Comparison of ENCODE assay signal across 8 cellular contexts in genomic region chr2:61854435-61855177, GRCh38. TPM values are rescaled to one million over a fixed set of nuclear protein-coding genes. Genes with fewer than 3 reads are reported as not detected.
DNase-seq lines count a peak whose midpoint lies in the region; TF ChIP-seq lines count a peak whose summit lies in the region.

No MANE protein-coding gene starts in this region.

- H3K27me3 ChIP-seq in H7 (ENCODE audit: control insufficient read depth, insufficient read depth, low read length) (no peaks in the 10 kb centered on the region), Loucy (ENCODE audit: insufficient read depth, low read length, poor library complexity, severe bottlenecking) (no peaks in the 10 kb centered on the region), stomach (no peaks in the 10 kb centered on the region)

- H3K27ac ChIP-seq in stomach, result peak overlapping the region; percentile 86 to 96 (median 92)

- H3K27ac Mint-ChIP-seq in neural crest cell (ENCODE audit: unreplicated experiment), result peak overlapping the region; percentile 100

- H3K4me3 ChIP-seq in H7 (ENCODE audit: insufficient read depth, low read depth, low read length), result peak overlapping the region; percentile 85
- peak overlapping the region; percentile 89 for H3K4me3 ChIP-seq in Loucy (ENCODE audit: low read length, poor library complexity, severe bottlenecking)
- peak overlapping the region; percentile 69 to 96 for H3K4me3 ChIP-seq in foreskin fibroblast (ENCODE audit: low read depth in 1 of 2, low read length in 2 of 2)
- peak overlapping the region; percentile 67 to 91 (median 72) for H3K4me3 ChIP-seq in stomach

- H3K4me3 Mint-ChIP-seq in neural crest cell, result peak overlapping the region; percentile 94

- H3K4me2 ChIP-seq in Loucy (ENCODE audit: low read depth, low read length, poor library complexity, severe bottlenecking), result peak overlapping the region; percentile 86

- peaks cover 27% of the 10 kb centered on the region for H3K4me1 Mint-ChIP-seq in neural crest cell

- no peaks in the 10 kb centered on the region for H3K79me2 ChIP-seq in Loucy (ENCODE audit: insufficient read depth, low read length)

- no peaks in the 10 kb centered on the region for H3K9me3 Mint-ChIP-seq in neural crest cell

- H3K9me3 ChIP-seq in ES-I3 (ENCODE audit: control insufficient read depth, insufficient read depth, low read length) (no peaks in the 10 kb centered on the region), Loucy (ENCODE audit: insufficient read depth, low read depth, low read length) (no peaks in the 10 kb centered on the region), stomach (no peaks in the 10 kb centered on the region)

- peak overlapping the region; percentile 64 for H3K9ac ChIP-seq in ES-I3 (ENCODE audit: low read depth, low read length)
- peak overlapping the region; percentile 77 for H3K9ac ChIP-seq in Loucy (ENCODE audit: low read depth, low read length, poor library complexity, severe bottlenecking)

- H3K27me3 Mint-ChIP-seq in neural crest cell (ENCODE audit: low read depth), result no peaks in the 10 kb centered on the region

- peak; percentile 89 for TF ChIP-seq POLR2A in Raji (IDR thresholded peaks at IDR 0.05; ENCODE audit: insufficient read depth, low read depth, low read length)
- no peak for TF ChIP-seq POLR2A in stomach (IDR thresholded peaks at IDR 0.05)

- no peak for TF ChIP-seq CTCF in Loucy (conservative IDR thresholded peaks at IDR 0.05; ENCODE audit: low read length)
- no peak for TF ChIP-seq CTCF in foreskin fibroblast (IDR thresholded peaks at IDR 0.05; ENCODE audit: low read depth, low read length)
- peak; percentile 23 for TF ChIP-seq CTCF in neural crest cell (conservative IDR thresholded peaks at IDR 0.05)
- TF ChIP-seq CTCF in stomach (IDR thresholded peaks at IDR 0.05), result no peak

- peaks cover 4% of the 10 kb centered on the region for H3K36me3 Mint-ChIP-seq in neural crest cell (ENCODE audit: low read depth)

- H3K36me3 ChIP-seq in ES-I3 (ENCODE audit: insufficient read depth, low read length) (no peaks in the 10 kb centered on the region), H7 (replicated peaks; ENCODE audit: control insufficient read depth, insufficient read depth, low read length) (no peaks in the 10 kb centered on the region), Loucy (ENCODE audit: insufficient read depth, low read length) (no peaks in the 10 kb centered on the region), stomach (no peaks in the 10 kb centered on the region)

- 0 to 2% (median 1%) methylated on average over 32 to 33 of the region's 33 CpGs for WGBS in stomach, 5 donors

- TF ChIP-seq EP300 in stomach (IDR thresholded peaks at IDR 0.05), result no peak

- peak overlapping the region; percentile 99 for H2AFZ ChIP-seq in Loucy (ENCODE audit: low read length)

- H4K20me1 ChIP-seq in Loucy (ENCODE audit: insufficient read depth, low read length, poor library complexity, severe bottlenecking), result no peaks in the 10 kb centered on the region

- H3K4me1 ChIP-seq in ES-I3 (ENCODE audit: insufficient read depth, low read length) (no peaks in the 10 kb centered on the region), Loucy (ENCODE audit: insufficient read depth, low read length, poor library complexity, severe bottlenecking) (peaks cover 16% of the 10 kb centered on the region), stomach (peaks cover 6 to 40% (median 23%) of the 10 kb centered on the region in 4 donors)

- H3K9me2 ChIP-seq in Loucy (replicated peaks; ENCODE audit: low read depth, low read length), result no peaks in the 10 kb centered on the region

- intact Hi-C loops in stomach (cut with DNase I; ENCODE audit: low total_unique reads), result no loop called here

- DNase-seq in H7 (peak; percentile 90), foreskin fibroblast (peak; percentile 92 to 97), neural crest cell (ENCODE audit: low read depth, low spot score) (peak; percentile 77), stomach (peak; percentile 90)
- DNase-seq in activated effector memory CD4-positive, alpha-beta T cell treated with anti-CD3 and anti-CD28 coated beads, Interleukin-2, amount 50 U/mL, for 16 hours, result peak; percentile 95

- H3F3A ChIP-seq in Loucy (ENCODE audit: low read depth), result no peaks in the 10 kb centered on the region

RNA-seq across cellular contexts. Expression of gene FAM161A, which starts 0.7 kb away (rescaled TPM):
- 4.1 and 7.8 TPM in 2 replicates for total RNA-seq in H7 (2014; rRNA removed; shearing (Covaris generic))
- 21.9 and 23.4 TPM in 2 replicates for total RNA-seq in neural crest cell
- total RNA-seq in stomach, result 10 to 100 TPM in 1 of 5 donors, 1 to 10 TPM in 4; 1.7 to 23.9 (median 6.6) TPM
- 1 to 10 TPM; 2.1 to 4.7 (median 2.5) TPM for polyA plus RNA-seq in stomach

RNA-seq across cellular contexts. Expression of gene CCT4, which starts 33.9 kb away (rescaled TPM):
- total RNA-seq in H7 (2014; rRNA removed; shearing (Covaris generic)), result 377 and 429 TPM in 2 replicates
- total RNA-seq in neural crest cell (259 and 277 TPM in 2 replicates), stomach (100 to 1,000 TPM in 1 of 5 donors, 10 to 100 TPM in 4; 18.5 to 109 (median 61.6) TPM)
- polyA plus RNA-seq in stomach, result 10 to 100 TPM; 59.0 to 90.7 (median 75.5) TPM

RNA-seq across cellular contexts. Expression of gene COMMD1, which starts 50.9 kb away (rescaled TPM):
- 24.5 and 25.3 TPM in 2 replicates for total RNA-seq in H7 (2014; rRNA removed; shearing (Covaris generic))
- total RNA-seq in neural crest cell (30.1 and 30.5 TPM in 2 replicates), stomach (100 to 1,000 TPM in 2 of 5 donors, 10 to 100 TPM in 3; 12.1 to 155 (median 46.2) TPM)
- polyA plus RNA-seq in stomach, result 10 to 100 TPM; 45.1 to 60.3 (median 48.6) TPM

Comparison
In these comparisons a context has a peak if more than half of its experiments do, and no peak if none do; other contexts are left out.
1. Peak in every context shown above with its lines: DNase-seq, H3K4me3 ChIP-seq and H3K27ac ChIP-seq.